ENCODE assay signal across 13 cellular contexts in the genomic region with DNA sequence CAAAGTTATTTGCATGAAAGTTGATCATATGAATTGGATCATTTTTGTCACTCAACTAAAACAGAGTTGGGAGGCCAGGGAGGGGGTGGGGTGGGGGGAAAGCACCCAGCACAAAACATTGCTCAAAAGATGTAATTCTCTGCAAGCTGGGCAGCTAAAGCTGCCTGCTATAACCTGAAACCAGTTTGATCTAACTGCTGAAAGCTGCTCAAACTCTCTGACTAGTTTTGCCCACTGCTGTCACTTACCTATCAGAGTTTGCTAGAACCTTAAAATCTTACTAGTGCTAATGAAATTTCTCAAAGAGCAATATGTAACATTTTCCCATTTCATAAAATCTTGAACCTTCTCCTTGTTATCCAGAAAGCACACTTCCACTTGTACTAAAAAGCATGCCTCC.
"Had no signal": no experiment of that assay in that cellular context is flagged by ENCODE, and none has a peak within 500 bp of the region (broad histone marks: within the 10 kb centered on the region; RNA-seq: fewer than 3 reads in every experiment).

No MANE protein-coding gene starts in this region.

- DNase-seq: activated CD4-positive, alpha-beta memory T cell treated with anti-CD3 and anti-CD28 coated beads for 36 hours; activated CD4-positive, alpha-beta T cell treated with anti-CD3 and anti-CD28 coated beads for 1 hour; activated CD8-positive, alpha-beta memory T cell treated with anti-CD3 and anti-CD28 coated beads, Interleukin-2, amount 10 ng/mL, durations not matched to agents 7 days and 5 days; activated naive CD4-positive, alpha-beta T cell treated with anti-CD3 and anti-CD28 coated beads, Interleukin-2, amount 10 ng/mL, durations not matched to agents 7 days and 5 days; activated T-cell treated with anti-CD3 and anti-CD28 coated beads, Interleukin-2, amount 50 U/mL, for 1 hour; effector memory CD8-positive, alpha-beta T cell; foreskin keratinocyte; mesenchymal stem cell; natural killer cell; stimulated activated CD4-positive, alpha-beta T cell treated with anti-CD3 and anti-CD28 coated beads, Interleukin-2, amount 100 ng/mL, for 48 hours had no signal

- ATAC-seq: activated CD8-positive, alpha-beta memory T cell treated with anti-CD3 and anti-CD28 coated beads, Interleukin-2, amount 10 ng/mL, durations not matched to agents 7 days and 5 days; effector memory CD8-positive, alpha-beta T cell; foreskin keratinocyte; natural killer cell; stimulated activated memory B cell treated with anti-CD40 and anti-IgM and Interleukin-4, amounts not matched to agents 10 μg/mL and 1 μg/mL and 100 μg/mL, for 72 hours had no signal

- FAIRE-seq: astrocyte, bronchial epithelial cell had no signal
